ENCODE assay signal across 31 cellular contexts in genomic region chr18:31592520-31593157, GRCh38. TPM values are rescaled to one million over a fixed set of nuclear protein-coding genes. Genes with fewer than 3 reads are reported as not detected.
"Had no signal": no experiment of that assay in that cellular context is flagged by ENCODE, and none has a peak within 500 bp of the region (broad histone marks: within the 10 kb centered on the region; RNA-seq: fewer than 3 reads in every experiment).

No MANE protein-coding gene starts in this region.

- ATAC-seq: heart left ventricle; left lung; mucosa of descending colon; natural killer cell treated with Interleukin-12 subunit alpha and Interleukin-12 subunit beta and Interleukin-15 and Interleukin-18, amount 100 ng/mL, for 72 hours; stimulated activated naive B cell treated with anti-CD40 and anti-IgM and Interleukin-4, amounts not matched to agents 10 μg/mL and 1 μg/mL and 100 μg/mL, for 72 hours; upper lobe of right lung had no signal

- H3K4me3 Mint-ChIP-seq: activated T-cell treated with anti-CD3 and anti-CD28 coated beads, Interleukin-2, amount 50 U/mL, for 24 hours; central memory CD8-positive, alpha-beta T cell; dendritic cell treated with granulocyte-macrophage colony-stimulating factor and Interleukin-4, amounts not matched to agents 40 ng/mL and 50 ng/mL, for 4 days; natural killer cell treated with Interleukin-12 subunit alpha and Interleukin-12 subunit beta and Interleukin-15 and Interleukin-18, amount 100 ng/mL, for 72 hours; stimulated activated naive B cell treated with anti-CD40 and anti-IgM and Interleukin-4, amounts not matched to agents 10 μg/mL and 1 μg/mL and 100 μg/mL, for 72 hours had no signal

- H3K4me1 ChIP-seq: heart left ventricle, left lung, sigmoid colon, thyroid gland, upper lobe of right lung had no signal

- H3K36me3 ChIP-seq: heart left ventricle, left lung, ovary, sigmoid colon, stomach, thyroid gland, upper lobe of right lung had no signal

- H3K27me3 ChIP-seq: left lung, ovary, sigmoid colon, stomach, thyroid gland, upper lobe of right lung had no signal

- H3K4me1 Mint-ChIP-seq: central memory CD8-positive, alpha-beta T cell; stimulated activated naive B cell treated with anti-CD40 and anti-IgM and Interleukin-4, amounts not matched to agents 10 μg/mL and 1 μg/mL and 100 μg/mL, for 72 hours had no signal

- H3K27me3 Mint-ChIP-seq: dendritic cell treated with granulocyte-macrophage colony-stimulating factor and Interleukin-4, amounts not matched to agents 40 ng/mL and 50 ng/mL, for 4 days; progenitor cell of endocrine pancreas; stimulated activated naive B cell treated with anti-CD40 and anti-IgM and Interleukin-4, amounts not matched to agents 10 μg/mL and 1 μg/mL and 100 μg/mL, for 72 hours had no signal

- DNase-seq: activated CD4-positive, alpha-beta T cell treated with anti-CD3 and anti-CD28 coated beads for 4 hours; activated CD4-positive, alpha-beta T cell treated with anti-CD3 and anti-CD28 coated beads, Interleukin-2, amount 50 U/mL, for 4 hours; activated CD8-positive, alpha-beta memory T cell treated with anti-CD3 and anti-CD28 coated beads, Interleukin-2, amount 50 U/mL, for 48 hours; activated gamma-delta T cell treated with Interleukin-2 at 50 U/mL for 16 hours; activated naive CD4-positive, alpha-beta T cell treated with anti-CD3 and anti-CD28 coated beads, Interleukin-2, amount 50 U/mL, for 16 hours; activated T-cell treated with anti-CD3 and anti-CD28 coated beads, Interleukin-2, amount 50 U/mL, for 24 hours; effector CD4-positive, alpha-beta T cell; heart left ventricle; kidney glomerular epithelial cell; left lung; mucosa of descending colon; ovary; sigmoid colon; small intestine; stimulated activated CD4-positive, alpha-beta T cell treated with anti-CD3 and anti-CD28 coated beads, Interleukin-1b, Interleukin-23, amount 100 ng/mL, for 48 hours; stimulated activated naive B cell treated with anti-CD40 and anti-IgM and Interleukin-4, amounts not matched to agents 10 μg/mL and 1 μg/mL and 100 μg/mL, for 72 hours; stomach; thyroid gland; upper lobe of right lung had no signal

- H3K4me3 ChIP-seq: heart left ventricle, left lung, lung, mucosa of descending colon, ovary, sigmoid colon, stomach, thyroid gland, upper lobe of right lung had no signal

- H3K36me3 Mint-ChIP-seq: natural killer cell treated with Interleukin-12 subunit alpha and Interleukin-12 subunit beta and Interleukin-15 and Interleukin-18, amount 100 ng/mL, for 72 hours; stimulated activated naive B cell treated with anti-CD40 and anti-IgM and Interleukin-4, amounts not matched to agents 10 μg/mL and 1 μg/mL and 100 μg/mL, for 72 hours had no signal

- H3K9me3 ChIP-seq: heart left ventricle, left lung, mucosa of descending colon, ovary, sigmoid colon, stomach, thyroid gland, upper lobe of right lung had no signal

- H3K9me3 Mint-ChIP-seq: activated T-cell treated with anti-CD3 and anti-CD28 coated beads, Interleukin-2, amount 50 U/mL, for 24 hours; central memory CD8-positive, alpha-beta T cell; natural killer cell treated with Interleukin-12 subunit alpha and Interleukin-12 subunit beta and Interleukin-15 and Interleukin-18, amount 100 ng/mL, for 72 hours had no signal

- H3K27ac Mint-ChIP-seq: activated T-cell treated with anti-CD3 and anti-CD28 coated beads, Interleukin-2, amount 50 U/mL, for 24 hours; dendritic cell treated with granulocyte-macrophage colony-stimulating factor and Interleukin-4, amounts not matched to agents 40 ng/mL and 50 ng/mL, for 4 days; natural killer cell treated with Interleukin-12 subunit alpha and Interleukin-12 subunit beta and Interleukin-15 and Interleukin-18, amount 100 ng/mL, for 72 hours; progenitor cell of endocrine pancreas; stimulated activated naive B cell treated with anti-CD40 and anti-IgM and Interleukin-4, amounts not matched to agents 10 μg/mL and 1 μg/mL and 100 μg/mL, for 72 hours had no signal

- FAIRE-seq: bronchial epithelial cell, small intestine had no signal

RNA-seq across cellular contexts. Expression of gene TTR, which starts 1.0 kb away (rescaled TPM):
- total RNA-seq: activated CD8-positive, alpha-beta memory T cell treated with anti-CD3 and anti-CD28 coated beads for 36 hours; bronchial epithelial cell; epithelial cell of proximal tubule; heart left ventricle; left lung; mesenteric fat pad; myocyte; natural killer cell treated with Interleukin-12 subunit alpha and Interleukin-12 subunit beta and Interleukin-15 and Interleukin-18, amount 100 ng/mL, for 72 hours; renal cortical epithelial cell; T-helper 1 cell treated with Interleukin-12 subunit alpha and Interleukin-12 subunit beta and Interleukin-4 antibody, amounts not matched to agents 30 ng/mL and 1 ng/mL, for 36 hours; thyroid gland; upper lobe of right lung had no signal
- polyA plus RNA-seq: ovary had no signal
